13 cellular contexts compared by ENCODE assay signal in the genomic region with DNA sequence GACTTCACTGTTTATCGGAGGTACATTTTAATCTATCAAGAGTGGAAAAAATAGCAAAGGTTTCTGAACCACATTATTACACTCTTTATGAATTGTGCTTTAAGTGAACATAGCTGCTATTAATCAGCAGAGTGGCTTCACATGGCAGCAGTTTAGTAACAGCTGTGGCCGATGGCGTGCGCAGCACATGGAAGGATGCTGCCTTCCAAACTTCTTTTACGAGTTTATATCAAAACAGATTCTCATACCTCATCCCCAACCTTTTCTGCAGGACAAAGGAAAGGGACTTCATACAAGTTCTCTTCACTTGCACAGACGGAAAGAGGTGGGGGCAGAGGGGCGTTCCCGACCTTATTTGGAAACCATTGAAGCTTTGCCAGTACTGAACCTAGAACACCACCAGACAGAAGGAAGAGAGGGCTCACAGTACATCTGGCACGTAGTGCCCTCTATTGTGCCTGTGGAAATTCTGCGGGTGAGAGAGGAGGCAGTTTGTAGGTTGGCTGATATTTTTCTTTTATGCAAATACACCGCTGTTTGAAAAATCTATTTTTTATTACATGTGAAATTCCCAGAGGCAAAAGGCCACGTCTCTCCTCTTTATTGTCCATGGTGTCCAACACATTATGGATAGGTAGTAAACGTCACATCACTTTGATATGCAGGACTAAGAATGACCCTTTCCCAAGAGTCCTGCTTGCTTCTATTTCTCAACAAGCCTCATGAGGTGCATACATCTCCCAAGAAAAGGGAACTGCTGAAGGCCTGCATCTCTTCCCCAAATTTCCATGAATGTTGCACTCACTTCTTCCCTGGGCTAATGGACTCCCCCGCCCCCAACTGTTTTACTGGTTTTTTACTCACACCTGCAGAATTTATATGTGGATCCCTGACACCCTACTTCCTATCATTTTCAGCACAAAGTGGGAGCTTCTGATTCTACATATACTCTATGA.
DNase-seq lines count a peak whose midpoint lies in the region; ATAC-seq and TF ChIP-seq lines count a peak whose summit lies in the region.
"Had no signal": no experiment of that assay in that cellular context is flagged by ENCODE, and none has a peak within 500 bp of the region (broad histone marks: within the 10 kb centered on the region; RNA-seq: fewer than 3 reads in every experiment).

No MANE protein-coding gene starts in this region.

- no peak overlapping the region for H2AFZ ChIP-seq in OCI-LY3 (ENCODE audit: low read depth, low read length)

- H3K9me3 ChIP-seq in OCI-LY3 (ENCODE audit: insufficient read depth, low read length): no peaks in the 10 kb centered on the region

- H3K4me1 ChIP-seq in OCI-LY3 (ENCODE audit: low read length): no peaks in the 10 kb centered on the region

- POLR2A ChIA-PET in GM10248 (lab: Yijun Ruan, JAX): no interaction called here

- H3K4me3 ChIP-seq in AG10803 (ENCODE audit: low read length) (no peak overlapping the region), OCI-LY3 (ENCODE audit: low read length) (no peak overlapping the region)

- no peaks in the 10 kb centered on the region for H3K36me3 ChIP-seq in OCI-LY3 (replicated peaks; ENCODE audit: low read depth, low read length)

- H3K9ac ChIP-seq in OCI-LY3 (ENCODE audit: low read length): no peak overlapping the region

- TF ChIP-seq CTCF in AG10803 (conservative IDR thresholded peaks at IDR 0.05; ENCODE audit: low read length) (0 out of 2 replicates have a peak, but pooled peaks have one; percentile 10), GM10248 (IDR thresholded peaks at IDR 0.05; ENCODE audit: control extremely low read depth, extremely low read depth, low read depth, missing control alignments) (peak; percentile 6), OCI-LY3 (IDR thresholded peaks at IDR 0.05; ENCODE audit: low read depth, low read length) (peak; percentile 22; the same call in 1 of the 2 replicates)

- no peaks in the 10 kb centered on the region for H3K79me2 ChIP-seq in OCI-LY3 (ENCODE audit: low read length)

- H3K4me2 ChIP-seq in OCI-LY3 (ENCODE audit: low read length): no peak overlapping the region

- CTCF ChIA-PET in GM10248 (lab: Yijun Ruan, JAX): no interaction called here

- DNase-seq in AG10803 (ENCODE audit: low read depth) (no peak), GM10248 (ENCODE audit: extremely low spot score) (no peak), left kidney (ENCODE audit: low read depth, low spot score) (peak; percentile 76), RPMI8226 (no peak)
- DNase-seq: activated T-cell treated with anti-CD3 and anti-CD28 coated beads for 4 hours; endodermal cell; GOT3; stimulated activated CD4-positive, alpha-beta T cell treated with anti-CD3 and anti-CD28 coated beads, Interleukin-2, amount 100 ng/mL, for 24 hours had no signal

- H4K20me1 ChIP-seq in OCI-LY3 (ENCODE audit: insufficient read depth, low read length): no peaks in the 10 kb centered on the region

- peaks cover 30% of the 10 kb centered on the region for H3K27me3 ChIP-seq in OCI-LY3 (ENCODE audit: low read depth, low read length)

- H3K27ac ChIP-seq in OCI-LY3 (ENCODE audit: low read length): no peak overlapping the region

- ATAC-seq in GM21737 (IDR thresholded peaks at IDR 0.05; ENCODE audit: unreplicated experiment) (no peak), HG03354 (IDR thresholded peaks at IDR 0.05; ENCODE audit: poor library complexity, severe bottlenecking, unreplicated experiment) (no peak), HG02852 (IDR thresholded peaks at IDR 0.05; ENCODE audit: unreplicated experiment) (no peak)
- ATAC-seq: activated CD4-positive, CD25-positive, alpha-beta regulatory T cell treated with anti-CD3 and anti-CD28 coated beads, Interleukin-2, amount 50 U/mL, for 24 hours had no signal
